Comparison of ENCODE assay signal across 1 cellular context in the genomic region with DNA sequence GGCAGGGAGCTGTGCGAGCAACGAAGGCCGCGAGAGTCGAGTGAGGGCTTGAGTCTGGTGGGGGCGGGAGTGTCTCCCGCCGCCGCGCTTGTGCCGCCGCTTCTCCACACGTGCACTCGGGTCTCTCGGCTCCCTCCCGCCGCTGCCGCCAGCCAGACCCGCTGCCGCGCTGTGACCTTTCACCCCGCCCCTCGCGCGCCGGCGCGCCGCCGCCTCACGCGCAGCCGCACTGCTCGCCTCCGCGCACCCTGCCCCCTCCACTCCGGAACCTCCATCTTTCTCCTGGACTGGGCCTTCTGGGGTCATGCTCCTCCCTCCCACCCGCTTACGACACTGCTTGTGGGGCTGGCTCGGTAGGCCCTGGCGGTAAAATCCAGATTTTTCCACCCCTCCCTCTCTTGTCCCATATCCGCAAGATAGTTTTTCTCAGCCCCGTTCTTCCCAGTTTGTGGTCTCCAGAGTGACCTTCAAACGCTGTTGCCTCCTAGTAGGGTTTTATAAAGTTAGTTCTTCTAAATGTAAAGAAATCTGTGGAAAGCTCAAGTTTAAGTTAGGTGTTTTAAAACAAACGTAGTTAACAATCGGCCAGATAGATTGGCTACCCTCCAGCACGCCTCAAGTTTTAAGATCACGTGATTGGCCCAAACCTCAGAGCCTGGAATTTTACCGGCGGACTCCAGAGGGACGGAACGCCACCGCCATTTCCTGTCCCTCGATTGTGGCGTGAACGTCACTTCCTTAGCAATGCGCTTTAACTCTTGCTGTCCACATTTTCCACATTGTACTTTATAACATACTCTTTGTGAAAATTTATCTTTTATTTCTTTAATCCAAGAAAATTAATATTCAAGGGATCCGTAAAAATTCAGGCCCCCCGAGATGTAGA.
A peak's percentile ranks its signal among the peaks of the same experiment; 100 is the strongest.
TF ChIP-seq lines count a peak whose summit lies in the region.

A gene (minus strand): TSS at position 181 of the 886 bp plus-strand sequence. CDS start 300 bp downstream, outside the sequence.

TF ChIP-seq in K562, 482 proteins besides CTCF, POLR2A, EP300 and RAD21 (continued from another document):
- TF ChIP-seq ZNF384 (IDR thresholded peaks at IDR 0.05; ENCODE audit: low read depth, low read length), result no peak
- no peak for TF ChIP-seq ZKSCAN8 (CRISPR knock-in tag; IDR thresholded peaks at IDR 0.05)
- TF ChIP-seq NRF1 (conservative IDR thresholded peaks at IDR 0.05 in 1 of 2, IDR thresholded peaks at IDR 0.05 in 1 of 2), result peak; percentile 94
- TF ChIP-seq, protein P1, sequence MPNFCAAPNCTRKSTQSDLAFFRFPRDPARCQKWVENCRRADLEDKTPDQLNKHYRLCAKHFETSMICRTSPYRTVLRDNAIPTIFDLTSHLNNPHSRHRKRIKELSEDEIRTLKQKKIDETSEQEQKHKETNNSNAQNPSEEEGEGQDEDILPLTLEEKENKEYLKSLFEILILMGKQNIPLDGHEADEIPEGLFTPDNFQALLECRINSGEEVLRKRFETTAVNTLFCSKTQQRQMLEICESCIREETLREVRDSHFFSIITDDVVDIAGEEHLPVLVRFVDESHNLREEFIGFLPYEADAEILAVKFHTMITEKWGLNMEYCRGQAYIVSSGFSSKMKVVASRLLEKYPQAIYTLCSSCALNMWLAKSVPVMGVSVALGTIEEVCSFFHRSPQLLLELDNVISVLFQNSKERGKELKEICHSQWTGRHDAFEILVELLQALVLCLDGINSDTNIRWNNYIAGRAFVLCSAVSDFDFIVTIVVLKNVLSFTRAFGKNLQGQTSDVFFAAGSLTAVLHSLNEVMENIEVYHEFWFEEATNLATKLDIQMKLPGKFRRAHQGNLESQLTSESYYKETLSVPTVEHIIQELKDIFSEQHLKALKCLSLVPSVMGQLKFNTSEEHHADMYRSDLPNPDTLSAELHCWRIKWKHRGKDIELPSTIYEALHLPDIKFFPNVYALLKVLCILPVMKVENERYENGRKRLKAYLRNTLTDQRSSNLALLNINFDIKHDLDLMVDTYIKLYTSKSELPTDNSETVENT (CRISPR knock-in tag; IDR thresholded peaks at IDR 0.05), result 0 out of 2 replicates have a peak, but pooled peaks have one; percentile 53
- TF ChIP-seq BRD9 (IDR thresholded peaks at IDR 0.05; ENCODE audit: low read depth, partially characterized antibody), result peak; percentile 17
- TF ChIP-seq SNIP1 (IDR thresholded peaks at IDR 0.05; ENCODE audit: low read depth), result no peak
- TF ChIP-seq SPI1 (IDR thresholded peaks at IDR 0.05; ENCODE audit: borderline replicate concordance, low read depth, low read length), result 0 out of 2 replicates have a peak, but pooled peaks have one; percentile 8
- TF ChIP-seq SOX6 (IDR thresholded peaks at IDR 0.05), result no peak
- TF ChIP-seq POLR2B (IDR thresholded peaks at IDR 0.05; ENCODE audit: low read depth, partially characterized antibody), result no peak
